In genomic region chr10:5443429-5443828, GRCh38 we compare ENCODE assay signal across 13 cellular contexts. TPM values are rescaled to one million over a fixed set of nuclear protein-coding genes. Genes with fewer than 3 reads are reported as not detected.
A peak's percentile ranks its signal among the peaks of the same experiment; 100 is the strongest.
DNase-seq lines count a peak whose midpoint lies in the region; ATAC-seq and TF ChIP-seq lines count a peak whose summit lies in the region.
"Had no signal": no experiment of that assay in that cellular context is flagged by ENCODE, and none has a peak within 500 bp of the region (broad histone marks: within the 10 kb centered on the region; RNA-seq: fewer than 3 reads in every experiment).

No MANE protein-coding gene starts in this region.

- no TSS peak for BruUV-seq in OCI-LY7 (replicated peaks; lab: Mats Ljungman, UMichigan)

- H3K9me2 ChIP-seq in OCI-LY7 (ENCODE audit: insufficient read depth, low read length) = no peaks in the 10 kb centered on the region

- DNase-seq in OCI-LY7 (ENCODE audit: low spot score) (peak; percentile 19), cerebellar nuclear complex (lab: John Stamatoyannopoulos, UW) (no peak), NCI-H510A (lab: John Stamatoyannopoulos, UW) (no peak), globus pallidus (ENCODE audit: low spot score) (no peak), midbrain (lab: John Stamatoyannopoulos, UW) (no peak)
- DNase-seq: activated effector memory CD4-positive, alpha-beta T cell treated with Interleukin-2 at 50 U/mL for 16 hours; Caco-2; effector CD8-positive, alpha-beta T cell; NCI-H2029; nucleus accumbens had no signal

- ATAC-seq in GM18502 (IDR thresholded peaks at IDR 0.05; ENCODE audit: poor library complexity, unreplicated experiment) = peak; percentile 76
- peak; percentile 81 for ATAC-seq in GM19452 (IDR thresholded peaks at IDR 0.05; ENCODE audit: unreplicated experiment)
- peak; percentile 72 for ATAC-seq in HG02981 (IDR thresholded peaks at IDR 0.05; ENCODE audit: unreplicated experiment)

- H2AFZ ChIP-seq in OCI-LY7 (ENCODE audit: low read length) = no peak overlapping the region

- TF ChIP-seq CTCF in OCI-LY7 (conservative IDR thresholded peaks at IDR 0.05; ENCODE audit: low read length) = no peak

- H3K4me3 ChIP-seq in OCI-LY7 (ENCODE audit: low read depth, low read length, poor library complexity, severe bottlenecking) = no peak overlapping the region

- POLR2A ChIA-PET in OCI-LY7 (lab: Charles Lee) = interaction anchor here (0.9 to 1.5 kb wide), 4 partner anchors 8 to 179 kb away, joined by 3 to 5 read pairs (median 4); no protein-coding TSS in a partner anchor

- intact Hi-C loops in OCI-LY7 (cut with micrococcal nuclease; ENCODE audit: unreplicated experiment) = loop anchor here (10.0 kb wide), 2 partner anchors 301 to 431 kb away; no protein-coding TSS in a partner anchor

- H3K27ac ChIP-seq in OCI-LY7 (ENCODE audit: low read depth, low read length, poor library complexity, severe bottlenecking) = no peak overlapping the region

- CTCF ChIA-PET in OCI-LY7 (lab: Charles Lee; ENCODE audit: unreplicated experiment) = interaction anchor here (1.0 kb wide), 1 partner anchor 180 kb away, joined by 4 read pairs; no protein-coding TSS in a partner anchor

- peaks cover 19% of the 10 kb centered on the region; the same call in 1 of the 2 replicates for H3K36me3 ChIP-seq in OCI-LY7 (ENCODE audit: insufficient read depth, low read length)

- H3K79me2 ChIP-seq in OCI-LY7 (ENCODE audit: insufficient read depth, low read depth, low read length) = peaks cover 23% of the 10 kb centered on the region; the same call in 1 of the 2 replicates

- H4K20me1 ChIP-seq in OCI-LY7 (ENCODE audit: insufficient read depth, low read length) = peaks cover 8% of the 10 kb centered on the region; the same call in 1 of the 2 replicates

- peaks cover 27% of the 10 kb centered on the region for H3K4me1 ChIP-seq in OCI-LY7 (ENCODE audit: insufficient read depth, low read length, poor library complexity, severe bottlenecking)

- no peaks in the 10 kb centered on the region for H3K9me3 ChIP-seq in OCI-LY7 (ENCODE audit: low read length)
- H3K9me3 ChIP-seq: Caco-2 had no signal

- peak overlapping the region; percentile 20 for H3K4me2 ChIP-seq in OCI-LY7 (ENCODE audit: low read length)

RNA-seq across cellular contexts. Expression of gene NET1, which starts 31.1 kb away (rescaled TPM):
- total RNA-seq in OCI-LY7 (2014; rRNA removed; shearing (Covaris generic)) = 39.8 and 51.4 TPM in 2 replicates
- 46.3 and 46.9 TPM in 2 replicates for total RNA-seq in OCI-LY7 (2022)

RNA-seq across cellular contexts. Expression of gene TUBAL3, which starts 38.8 kb away (rescaled TPM):
- not detected in 2 replicates for total RNA-seq in OCI-LY7 (2014; rRNA removed; shearing (Covaris generic))
- not detected in 2 replicates for total RNA-seq in OCI-LY7 (2022)

RNA-seq across cellular contexts. Expression of gene CALML5, which starts 55.9 kb away (rescaled TPM):
- not detected in 2 replicates for total RNA-seq in OCI-LY7 (2014; rRNA removed; shearing (Covaris generic))
- total RNA-seq in OCI-LY7 (2022) = not detected in 2 replicates
- total RNA-seq: Caco-2 had no signal
